ENCODE assay signal across 8 cellular contexts in genomic region chr2:64987001-64987962, GRCh38. TPM values are rescaled to one million over a fixed set of nuclear protein-coding genes. Genes with fewer than 3 reads are reported as not detected.
DNase-seq lines count a peak whose midpoint lies in the region; ATAC-seq, FAIRE-seq and TF ChIP-seq lines count a peak whose summit lies in the region.

No MANE protein-coding gene starts in this region.

- H3K9me3 ChIP-seq in SJCRH30 (replicated peaks) (no peaks in the 10 kb centered on the region), fibroblast of lung (ENCODE audit: control insufficient read depth, insufficient read depth, low read depth, low read length) (no peaks in the 10 kb centered on the region), stomach (no peaks in the 10 kb centered on the region)

- H3K4me3 ChIP-seq in SJCRH30 (peak overlapping the region; percentile 64; the same call in 1 of the 2 replicates), fibroblast of lung (replicated peaks in 1 of 4; ENCODE audit: control extremely low read depth in 1 of 4, insufficient read depth in 1 of 4, low read depth in 3 of 4, low read length in 4 of 4) (peak overlapping the region in 3 of 4 experiments; percentile 23 to 74 (median 48)), stomach (peak overlapping the region; percentile 75 to 87 (median 84))

- WGBS in stomach, 5 donors: 38 to 62% (median 50%) methylated on average over 6 of the region's 6 CpGs

- H3K27ac Mint-ChIP-seq in CD14-positive monocyte: peak overlapping the region in 5 of 7 donors; percentile 15 to 78 (median 69)

- no peaks in the 10 kb centered on the region for H3K36me3 Mint-ChIP-seq in CD14-positive monocyte

- H3K36me3 ChIP-seq in SJCRH30 (no peaks in the 10 kb centered on the region), fibroblast of lung (ENCODE audit: control insufficient read depth, insufficient read depth, low read length) (no peaks in the 10 kb centered on the region), stomach (no peaks in the 10 kb centered on the region)

- H3K4me3 Mint-ChIP-seq in CD14-positive monocyte: peak overlapping the region; percentile 56 to 92

- no peak overlapping the region for H3K9ac ChIP-seq in fibroblast of lung (ENCODE audit: insufficient read depth, low read length)

- ATAC-seq in HG03039 (IDR thresholded peaks at IDR 0.05; ENCODE audit: unreplicated experiment) (no peak), HG02623 (IDR thresholded peaks at IDR 0.05; ENCODE audit: unreplicated experiment) (no peak), GM18517 (IDR thresholded peaks at IDR 0.05; ENCODE audit: unreplicated experiment) (no peak)

- intact Hi-C loops in CD14-positive monocyte (cut with micrococcal nuclease): loop anchor here (5.0 to 10.0 kb wide), 2 partner anchors 50 to 72 kb away; no protein-coding TSS in a partner anchor
- intact Hi-C loops in stomach (cut with DNase I; ENCODE audit: low total_unique reads): no loop called here

- no peaks in the 10 kb centered on the region for H3K79me2 ChIP-seq in fibroblast of lung (ENCODE audit: control insufficient read depth, insufficient read depth, low read length)

- peak; percentile 98 for FAIRE-seq in GM19239 (lab: Jason Lieb, UNC)

- H3K9me3 Mint-ChIP-seq in CD14-positive monocyte: peaks cover 0 to 2% (median 0%) of the 10 kb centered on the region in 7 donors

- H3K27ac ChIP-seq in SJCRH30: no peak overlapping the region
- H3K27ac ChIP-seq in fibroblast of lung (ENCODE audit: insufficient read depth, low read length): no peak overlapping the region
- peak overlapping the region in 4 of 5 donors; percentile 92 to 98 (median 96) for H3K27ac ChIP-seq in stomach

- H3K27me3 ChIP-seq in SJCRH30 (no peaks in the 10 kb centered on the region), fibroblast of lung (ENCODE audit: control insufficient read depth, insufficient read depth, low read length) (no peaks in the 10 kb centered on the region), stomach (no peaks in the 10 kb centered on the region)

- H2AFZ ChIP-seq in fibroblast of lung (ENCODE audit: low read length): no peak overlapping the region

- H3K27me3 Mint-ChIP-seq in CD14-positive monocyte (ENCODE audit: low read depth in 3 of 3): peaks cover 0 to 1% (median 0%) of the 10 kb centered on the region in 3 donors

- no peak for TF ChIP-seq POLR2A in stomach (IDR thresholded peaks at IDR 0.05)

- H3K4me1 Mint-ChIP-seq in CD14-positive monocyte: peaks cover 48% of the 10 kb centered on the region

- no peak for TF ChIP-seq EP300 in stomach (IDR thresholded peaks at IDR 0.05)

- H3K4me1 ChIP-seq in SJCRH30: no peaks in the 10 kb centered on the region
- H3K4me1 ChIP-seq in fibroblast of lung (ENCODE audit: control insufficient read depth, extremely low read depth, insufficient read depth, low read length): peaks cover 3% of the 10 kb centered on the region
- peaks cover 21 to 44% (median 29%) of the 10 kb centered on the region in 4 donors for H3K4me1 ChIP-seq in stomach

- DNase-seq in CD14-positive monocyte (ENCODE audit: low spot score) (no peak), GM19239 (ENCODE audit: insufficient read length, low spot score) (peak; percentile 37), SJCRH30 (no peak), fibroblast of lung (ENCODE audit: low read depth in 2 of 2) (peak; percentile 25 to 65), stomach (no peak)

- no peaks in the 10 kb centered on the region for H4K20me1 ChIP-seq in fibroblast of lung (ENCODE audit: control insufficient read depth, extremely low read depth, insufficient read depth, low read length)

- H3K4me2 ChIP-seq in fibroblast of lung (ENCODE audit: extremely low read depth, insufficient read depth, low read length): peak overlapping the region; percentile 73

- TF ChIP-seq CTCF in CD14-positive monocyte (IDR thresholded peaks at IDR 0.05): no peak
- TF ChIP-seq CTCF in fibroblast of lung (conservative IDR thresholded peaks at IDR 0.05 in 1 of 2, IDR thresholded peaks at IDR 0.05 in 1 of 2; ENCODE audit: low read depth in 1 of 2, low read length in 2 of 2): no peak
- no peak for TF ChIP-seq CTCF in stomach (IDR thresholded peaks at IDR 0.05)

RNA-seq across cellular contexts. Expression of gene SLC1A4, which starts 1.9 kb away (rescaled TPM):
- polyA plus RNA-seq in CD14-positive monocyte: 1 to 10 TPM; 4.4 to 4.5 TPM
- 2.6 and 3.5 TPM in 2 replicates for total RNA-seq in SJCRH30 (2014; rRNA removed; shearing (Covaris generic))
- 13.1 and 20.8 TPM in 2 replicates for total RNA-seq in fibroblast of lung
- polyA plus RNA-seq in fibroblast of lung: 4.9 and 6.0 TPM in 2 replicates
- 5.2 and 6.2 TPM in 2 replicates for polyA plus RNA-seq in fibroblast of lung (2012)
- 11.4 and 16.6 TPM in 2 replicates for polyA minus RNA-seq in fibroblast of lung (ENCODE audit: low replicate concordance)
- 10 to 100 TPM in 2 of 5 donors, 1 to 10 TPM in 3; 1.3 to 30.1 (median 8.3) TPM for total RNA-seq in stomach
- polyA plus RNA-seq in stomach: 1 to 10 TPM; 2.7 to 6.5 (median 6.2) TPM

Comparison
In these comparisons a context has a peak if more than half of its experiments do, and no peak if none do; other contexts are left out.
1. DNase-seq: peak in GM19239 (single experiment) and fibroblast of lung (2 of 2); none in CD14-positive monocyte (single experiment), SJCRH30 (0 of 2) and stomach (single experiment).
2. H3K27ac ChIP-seq: peak in stomach (4 of 5); none in SJCRH30 (single experiment) and fibroblast of lung (single experiment).
3. Peak in every context shown above with its lines, with median percentiles within 50 percentile points of each other: H3K4me3 ChIP-seq.